In genomic region chr17:58621174-58621573, GRCh38 we compare ENCODE assay signal across 14 cellular contexts.
DNase-seq lines count a peak whose midpoint lies in the region; ATAC-seq and TF ChIP-seq lines count a peak whose summit lies in the region.
"Had no signal": no experiment of that assay in that cellular context is flagged by ENCODE, and none has a peak within 500 bp of the region (broad histone marks: within the 10 kb centered on the region; RNA-seq: fewer than 3 reads in every experiment).

No MANE protein-coding gene starts in this region.

- no peaks in the 10 kb centered on the region for H3K9me3 ChIP-seq in OCI-LY3 (ENCODE audit: insufficient read depth, low read length)
- no peaks in the 10 kb centered on the region for H3K9me3 ChIP-seq in SK-N-SH
- no peaks in the 10 kb centered on the region for H3K9me3 ChIP-seq in left lung
- H3K9me3 ChIP-seq: adrenal gland had no signal

- peaks cover 55% of the 10 kb centered on the region for H3K4me1 ChIP-seq in OCI-LY3 (ENCODE audit: low read length)
- no peaks in the 10 kb centered on the region for H3K4me1 ChIP-seq in SK-N-SH (ENCODE audit: control insufficient read depth in 1 of 2, insufficient read depth in 2 of 2, low read depth in 1 of 2, low read length in 1 of 2)
- H3K4me1 ChIP-seq in left lung = no peaks in the 10 kb centered on the region
- H3K4me1 ChIP-seq: adrenal gland had no signal

- TF ChIP-seq CTCF in OCI-LY3 (IDR thresholded peaks at IDR 0.05; ENCODE audit: low read depth, low read length) (no peak), SK-N-SH (IDR thresholded peaks at IDR 0.05) (no peak), left lung (IDR thresholded peaks at IDR 0.05) (no peak)

- peaks cover 5% of the 10 kb centered on the region for H3K36me3 ChIP-seq in OCI-LY3 (replicated peaks; ENCODE audit: low read depth, low read length)
- no peaks in the 10 kb centered on the region for H3K36me3 ChIP-seq in SK-N-SH (replicated peaks in 1 of 2; ENCODE audit: control insufficient read depth in 1 of 2, insufficient read depth in 2 of 2, low read length in 1 of 2)
- H3K36me3 ChIP-seq in left lung = no peaks in the 10 kb centered on the region
- H3K36me3 ChIP-seq: adrenal gland had no signal

- 0 out of 2 replicates have a peak overlapping the region, but pooled peaks have one; percentile 6 for H3K4me3 ChIP-seq in OCI-LY3 (ENCODE audit: low read length)
- no peak overlapping the region for H3K4me3 ChIP-seq in SK-N-SH (ENCODE audit: low read depth in 2 of 2, low read length in 1 of 2)
- H3K4me3 ChIP-seq in left lung = no peak overlapping the region
- H3K4me3 ChIP-seq: adrenal gland had no signal

- 32% methylated on average over 3 of the region's 3 CpGs for WGBS in SK-N-SH (ENCODE audit: low lambda C conversion rate)

- no peak for TF ChIP-seq EP300 in SK-N-SH (IDR thresholded peaks at IDR 0.05; ENCODE audit: borderline replicate concordance in 1 of 2, low read depth in 1 of 2, low read length in 1 of 2)

- ATAC-seq in GM18511 (IDR thresholded peaks at IDR 0.05; ENCODE audit: unreplicated experiment) = peak; percentile 74
- peak; percentile 59 for ATAC-seq in GM21367 (IDR thresholded peaks at IDR 0.05; ENCODE audit: unreplicated experiment)
- peak; percentile 55 for ATAC-seq in HG03039 (IDR thresholded peaks at IDR 0.05; ENCODE audit: unreplicated experiment)
- ATAC-seq in left ventricle myocardium superior = no peak
- ATAC-seq in left lung = no peak

- POLR2A ChIA-PET in SK-N-SH (lab: Yijun Ruan, JAX) = interaction anchor here (1.5 kb wide), 1 partner anchor 10 kb away, joined by 12 read pairs; no protein-coding TSS in a partner anchor

- no peaks in the 10 kb centered on the region for H3F3A ChIP-seq in SK-N-SH (replicated peaks; ENCODE audit: insufficient read depth)

- H3K4me2 ChIP-seq in OCI-LY3 (ENCODE audit: low read length) = peak overlapping the region; percentile 58
- no peak overlapping the region for H3K4me2 ChIP-seq in SK-N-SH

- intact Hi-C loops in left ventricle myocardium superior (cut with micrococcal nuclease) (no loop called here), left lung (cut with DNase I) (no loop called here)

- peak overlapping the region; percentile 53 for H3K27ac ChIP-seq in OCI-LY3 (ENCODE audit: low read length)
- H3K27ac ChIP-seq in SK-N-SH (ENCODE audit: low read depth in 2 of 2, low read length in 1 of 2) = no peak overlapping the region
- no peak overlapping the region for H3K27ac ChIP-seq in left lung
- H3K27ac ChIP-seq: adrenal gland had no signal

- DNase-seq in NCI-H748 treated with DMSO at 0.1 percent for 48 hours (lab: John Stamatoyannopoulos, UW) (no peak), SK-N-SH (no peak), left ventricle myocardium superior (no peak), left lung (no peak)
- DNase-seq: adrenal gland; CD4-positive, CD25-positive, alpha-beta regulatory T cell; foreskin fibroblast; KBM-7; kidney glomerular epithelial cell; NCI-H2029 treated with DMSO at 0.1 percent for 48 hours had no signal

- no peaks in the 10 kb centered on the region for H3K79me2 ChIP-seq in OCI-LY3 (ENCODE audit: low read length)
- H3K79me2 ChIP-seq in SK-N-SH (ENCODE audit: insufficient read depth) = no peaks in the 10 kb centered on the region

- CTCF ChIA-PET in SK-N-SH (lab: Yijun Ruan, JAX) = interaction anchor here (1.0 to 1.6 kb wide), 3 partner anchors 10 to 90 kb away, joined by 3 to 6 read pairs (median 5); no protein-coding TSS in a partner anchor

- TF ChIP-seq RAD21 in SK-N-SH (IDR thresholded peaks at IDR 0.05; ENCODE audit: low read length) = no peak

- H3K27me3 ChIP-seq in OCI-LY3 (ENCODE audit: low read depth, low read length) = no peaks in the 10 kb centered on the region
- H3K27me3 ChIP-seq in SK-N-SH (ENCODE audit: insufficient read depth) = peaks cover 10% of the 10 kb centered on the region; the same call in 1 of the 2 replicates
- no peaks in the 10 kb centered on the region for H3K27me3 ChIP-seq in left lung
- H3K27me3 ChIP-seq: adrenal gland had no signal

- H3K9ac ChIP-seq in OCI-LY3 (ENCODE audit: low read length) (peak overlapping the region; percentile 27; the same call in 1 of the 2 replicates), SK-N-SH (no peak overlapping the region)

- H2AFZ ChIP-seq in OCI-LY3 (ENCODE audit: low read depth, low read length) (no peak overlapping the region), SK-N-SH (ENCODE audit: low read depth) (no peak overlapping the region)

- H3K9me2 ChIP-seq in SK-N-SH = no peaks in the 10 kb centered on the region

- no peaks in the 10 kb centered on the region for H4K20me1 ChIP-seq in OCI-LY3 (ENCODE audit: insufficient read depth, low read length)
- no peaks in the 10 kb centered on the region for H4K20me1 ChIP-seq in SK-N-SH (ENCODE audit: insufficient read depth)

TF ChIP-seq in SK-N-SH, 30 proteins besides CTCF, POLR2A, EP300 and RAD21:
- TF ChIP-seq RFX5 (IDR thresholded peaks at IDR 0.05; ENCODE audit: low read length) (no peak), POLR2AphosphoS5 (IDR thresholded peaks at IDR 0.05; ENCODE audit: low read depth, low read length) (no peak), GABPA (IDR thresholded peaks at IDR 0.05; ENCODE audit: low read depth) (no peak), MXI1 (IDR thresholded peaks at IDR 0.05; ENCODE audit: low read depth, low read length) (no peak), TEAD4 (IDR thresholded peaks at IDR 0.05; ENCODE audit: borderline replicate concordance, insufficient read depth) (no peak), PBX3 (IDR thresholded peaks at IDR 0.05) (no peak), CHD2 (IDR thresholded peaks at IDR 0.05; ENCODE audit: low read length, partially characterized antibody) (no peak), NRF1 (IDR thresholded peaks at IDR 0.05; ENCODE audit: low read depth, low read length) (no peak), ELF1 (IDR thresholded peaks at IDR 0.05) (no peak), FOSL2 (IDR thresholded peaks at IDR 0.05; ENCODE audit: borderline replicate concordance, low read depth) (no peak)

Comparison
In these comparisons a context has a peak if more than half of its experiments do, and no peak if none do; other contexts are left out.
1. ATAC-seq: peak in GM18511 (single experiment), GM21367 (single experiment) and HG03039 (single experiment); none in left ventricle myocardium superior (single experiment) and left lung (single experiment).